26 cellular contexts compared by ENCODE assay signal in the genomic region with DNA sequence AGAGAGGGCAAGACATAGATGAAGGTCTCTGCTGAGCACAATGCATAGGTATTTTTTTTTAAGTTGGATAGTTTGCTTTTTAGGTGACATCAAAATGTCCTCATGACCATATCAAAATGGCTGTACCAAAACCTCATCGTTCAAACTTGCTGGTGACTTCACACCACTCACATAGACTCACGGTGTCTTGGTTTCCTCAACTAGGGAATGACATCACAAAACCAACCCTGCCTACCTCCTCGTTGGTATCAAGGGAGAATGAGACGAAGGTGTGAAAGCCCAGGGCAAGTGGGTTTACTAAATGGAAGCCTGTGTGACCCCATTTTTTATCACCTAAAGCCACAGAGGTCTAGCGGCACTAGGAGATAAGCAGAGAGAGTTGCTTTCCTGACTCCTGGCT. TPM values are rescaled to one million over a fixed set of nuclear protein-coding genes. Genes with fewer than 3 reads are reported as not detected.
"Had no signal": no experiment of that assay in that cellular context is flagged by ENCODE, and none has a peak within 500 bp of the region (broad histone marks: within the 10 kb centered on the region; RNA-seq: fewer than 3 reads in every experiment).

No MANE protein-coding gene starts in this region.

- H3K27ac ChIP-seq: cardiac muscle cell, neural progenitor cell, ovary, psoas muscle, thoracic aorta had no signal

- H3K4me3 Mint-ChIP-seq: activated B cell treated with CpG ODN at 0.5 μM for 24 hours; activated CD4-positive, alpha-beta memory T cell treated with anti-CD3 and anti-CD28 coated beads for 36 hours; activated naive CD8-positive, alpha-beta T cell treated with anti-CD3 and anti-CD28 coated beads, Interleukin-2, amount 10 ng/mL, durations not matched to agents 7 days and 5 days; activated T-cell treated with anti-CD3 and anti-CD28 coated beads, Interleukin-2, amount 50 U/mL, for 24 hours; neural progenitor cell had no signal

- H3K4me2 ChIP-seq: neural progenitor cell, smooth muscle cell had no signal

- DNase-seq: activated B cell treated with CpG ODN at 0.5 μM for 24 hours; activated CD4-positive, alpha-beta memory T cell treated with anti-CD3 and anti-CD28 coated beads for 36 hours; activated CD4-positive, alpha-beta T cell treated with anti-CD3 and anti-CD28 coated beads for 4 hours; activated naive CD4-positive, alpha-beta T cell treated with Interleukin-2 at 50 U/mL for 16 hours; activated naive CD8-positive, alpha-beta T cell treated with anti-CD3 and anti-CD28 coated beads, Interleukin-2, amount 10 ng/mL, durations not matched to agents 7 days and 5 days; activated T-cell treated with anti-CD3 and anti-CD28 coated beads, Interleukin-2, amount 50 U/mL, for 24 hours; amygdala; head of caudate nucleus; mesendoderm; ovary; psoas muscle; right lobe of liver; stimulated activated CD4-positive, alpha-beta T cell treated with anti-CD3 and anti-CD28 coated beads, Interleukin-4, amount 100 ng/mL, for 1 hour; SW 1271 had no signal

- H3K4me1 ChIP-seq: neural progenitor cell, psoas muscle had no signal

- H3K4me3 ChIP-seq: cardiac muscle cell, neural progenitor cell, ovary, psoas muscle, smooth muscle cell, thoracic aorta had no signal

- H3K9me3 Mint-ChIP-seq: activated B cell treated with CpG ODN at 0.5 μM for 24 hours; activated CD4-positive, alpha-beta memory T cell treated with anti-CD3 and anti-CD28 coated beads for 36 hours; activated naive CD8-positive, alpha-beta T cell treated with anti-CD3 and anti-CD28 coated beads, Interleukin-2, amount 10 ng/mL, durations not matched to agents 7 days and 5 days; activated T-cell treated with anti-CD3 and anti-CD28 coated beads, Interleukin-2, amount 50 U/mL, for 24 hours; activated T-helper 2 cell treated with anti-CD3 and anti-CD28 coated beads, Interferon-gamma antibody, Interleukin-2, Interleukin-4, amounts not matched to agents 10 μg/mL and 5 μg/mL and 100 μg/mL, durations not matched to agents 14 hours and 24 hours and 36 hours; neural progenitor cell had no signal

- H3K4me1 Mint-ChIP-seq: activated naive CD8-positive, alpha-beta T cell treated with anti-CD3 and anti-CD28 coated beads, Interleukin-2, amount 10 ng/mL, durations not matched to agents 7 days and 5 days; neural progenitor cell had no signal

- H3K9ac ChIP-seq: neural progenitor cell had no signal

- H3K27me3 ChIP-seq: cardiac muscle cell, neural progenitor cell, ovary, right lobe of liver had no signal

- H3K27ac Mint-ChIP-seq: activated B cell treated with CpG ODN at 0.5 μM for 24 hours; activated CD4-positive, alpha-beta memory T cell treated with anti-CD3 and anti-CD28 coated beads for 36 hours; activated naive CD8-positive, alpha-beta T cell treated with anti-CD3 and anti-CD28 coated beads, Interleukin-2, amount 10 ng/mL, durations not matched to agents 7 days and 5 days; activated T-cell treated with anti-CD3 and anti-CD28 coated beads, Interleukin-2, amount 50 U/mL, for 24 hours; activated T-helper 2 cell treated with anti-CD3 and anti-CD28 coated beads, Interferon-gamma antibody, Interleukin-2, Interleukin-4, amounts not matched to agents 10 μg/mL and 5 μg/mL and 100 μg/mL, durations not matched to agents 14 hours and 24 hours and 36 hours; neural progenitor cell had no signal

- H3K36me3 Mint-ChIP-seq: activated CD4-positive, alpha-beta memory T cell treated with anti-CD3 and anti-CD28 coated beads for 36 hours; activated naive CD8-positive, alpha-beta T cell treated with anti-CD3 and anti-CD28 coated beads, Interleukin-2, amount 10 ng/mL, durations not matched to agents 7 days and 5 days; neural progenitor cell had no signal

- H2AFZ ChIP-seq: neural progenitor cell had no signal

- H3K36me3 ChIP-seq: cardiac muscle cell, neural progenitor cell, ovary, thoracic aorta had no signal

- H3K9me3 ChIP-seq: ovary, psoas muscle, right lobe of liver, thoracic aorta had no signal

- ATAC-seq: psoas muscle had no signal

RNA-seq across cellular contexts. Expression of a gene that starts 1.6 kb away (rescaled TPM):
- total RNA-seq: activated naive CD8-positive, alpha-beta T cell treated with anti-CD3 and anti-CD28 coated beads, Interleukin-2, amount 10 ng/mL, durations not matched to agents 7 days and 5 days; activated T-helper 2 cell treated with anti-CD3 and anti-CD28 coated beads, Interferon-gamma antibody, Interleukin-2, Interleukin-4, amounts not matched to agents 10 μg/mL and 5 μg/mL and 100 μg/mL, durations not matched to agents 14 hours and 24 hours and 36 hours; cardiac muscle cell; frontal cortex; myocyte; SK-MEL-5; smooth muscle cell; T-helper 2 cell treated with Interferon-gamma antibody and Interleukin-4, amounts not matched to agents 100 ng/mL and 5 ng/mL, for 36 hours had no signal
- polyA plus RNA-seq: cardiac muscle cell, smooth muscle cell had no signal

RNA-seq across cellular contexts. Expression of a gene that starts 23.0 kb away (rescaled TPM):
- total RNA-seq: cardiac muscle cell, myocyte, smooth muscle cell had no signal
- polyA plus RNA-seq: cardiac muscle cell had no signal

RNA-seq across cellular contexts. Expression of a gene that starts 25.6 kb away (rescaled TPM):
- total RNA-seq: activated B cell treated with CpG ODN at 0.5 μM for 24 hours; activated CD4-positive, alpha-beta memory T cell treated with anti-CD3 and anti-CD28 coated beads for 36 hours; activated T-helper 2 cell treated with anti-CD3 and anti-CD28 coated beads, Interferon-gamma antibody, Interleukin-2, Interleukin-4, amounts not matched to agents 10 μg/mL and 5 μg/mL and 100 μg/mL, durations not matched to agents 14 hours and 24 hours and 36 hours; cardiac muscle cell; frontal cortex; myocyte; ovary; psoas muscle; SK-MEL-5; smooth muscle cell; thoracic aorta; urinary bladder had no signal
- polyA plus RNA-seq: cardiac muscle cell, ovary, psoas muscle, smooth muscle cell, urinary bladder had no signal

RNA-seq across cellular contexts. Expression of a gene that starts 47.5 kb away (rescaled TPM):
- total RNA-seq: activated B cell treated with CpG ODN at 0.5 μM for 24 hours; activated naive CD8-positive, alpha-beta T cell treated with anti-CD3 and anti-CD28 coated beads, Interleukin-2, amount 10 ng/mL, durations not matched to agents 7 days and 5 days; cardiac muscle cell; liver; myocyte; right lobe of liver; thoracic aorta; urinary bladder had no signal
- polyA plus RNA-seq: cardiac muscle cell, esophagus had no signal
